ENCODE assay signal across 8 cellular contexts in the genomic region with DNA sequence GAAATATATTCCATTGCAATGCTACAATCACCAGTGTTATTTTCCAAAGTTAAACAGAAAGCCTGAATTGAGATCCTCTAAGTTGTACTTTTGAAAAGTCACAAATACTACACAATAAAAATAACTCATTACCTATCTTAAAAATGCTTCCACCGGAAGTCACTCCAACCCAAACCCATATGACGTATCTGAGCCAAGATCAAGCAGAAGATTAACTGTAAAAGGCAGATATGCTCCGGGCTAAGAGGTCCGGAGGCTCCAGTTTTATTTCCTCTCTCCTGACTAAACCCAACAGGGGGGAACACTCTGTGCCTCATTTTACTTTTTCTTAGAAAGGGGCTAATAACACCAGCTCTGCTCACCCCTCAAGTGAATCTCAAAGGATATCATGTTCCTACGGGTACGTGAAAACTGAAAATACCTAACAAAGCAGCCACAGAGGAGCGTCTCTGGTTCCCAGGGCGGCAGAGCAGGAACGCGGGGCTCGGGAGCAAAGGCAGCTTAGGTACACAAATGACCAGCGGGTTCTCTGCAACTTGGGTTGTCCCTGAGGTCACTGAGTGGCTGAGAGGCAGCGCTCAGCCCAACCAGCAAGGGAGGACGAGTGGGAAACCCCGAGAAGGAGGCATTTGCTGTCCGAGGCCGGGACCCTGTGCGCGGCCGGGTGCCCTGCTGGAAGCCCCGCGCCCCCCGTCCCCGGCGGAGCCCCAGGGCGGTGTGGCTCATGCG. TPM values are rescaled to one million over a fixed set of nuclear protein-coding genes. Genes with fewer than 3 reads are reported as not detected.
DNase-seq lines count a peak whose midpoint lies in the region; ATAC-seq lines count a peak whose summit lies in the region.

No MANE protein-coding gene starts in this region.

- peak; percentile 9 for DNase-seq in HT1080 (ENCODE audit: low read depth)
- no peak for DNase-seq in left ventricle myocardium superior
- peak; percentile 26 for DNase-seq in renal cortical epithelial cell (ENCODE audit: low read depth)
- DNase-seq in NCI-H1930 (lab: John Stamatoyannopoulos, UW): no peak
- DNase-seq in germinal center (ENCODE audit: low spot score): no peak

- peaks cover 14% of the 10 kb centered on the region for H3K9me3 ChIP-seq in BLaER1

- no peaks in the 10 kb centered on the region for H3K36me3 Mint-ChIP-seq in activated naive CD4-positive, alpha-beta T cell treated with anti-CD3 and anti-CD28 coated beads, Interleukin-2, amount 50 U/mL, for 24 hours

- peak; percentile 6 for ATAC-seq in GM18868 (IDR thresholded peaks at IDR 0.05; ENCODE audit: unreplicated experiment)
- peak; percentile 61 for ATAC-seq in left ventricle myocardium superior

- H4K20me1 ChIP-seq in BLaER1: peaks cover 33% of the 10 kb centered on the region

- peak overlapping the region; percentile 87 for H3K9ac ChIP-seq in BLaER1

- H3K36me3 ChIP-seq in BLaER1: peaks cover 29% of the 10 kb centered on the region

- H3K4me1 Mint-ChIP-seq in activated naive CD4-positive, alpha-beta T cell treated with anti-CD3 and anti-CD28 coated beads, Interleukin-2, amount 50 U/mL, for 24 hours: peaks cover 28% of the 10 kb centered on the region

- H3K4me3 Mint-ChIP-seq in activated naive CD4-positive, alpha-beta T cell treated with anti-CD3 and anti-CD28 coated beads, Interleukin-2, amount 50 U/mL, for 24 hours: peak overlapping the region; percentile 84

- H3K27ac Mint-ChIP-seq in activated naive CD4-positive, alpha-beta T cell treated with anti-CD3 and anti-CD28 coated beads, Interleukin-2, amount 50 U/mL, for 24 hours: peak overlapping the region; percentile 1

- H3K4me2 ChIP-seq in BLaER1: peak overlapping the region; percentile 96

- H3K27me3 Mint-ChIP-seq in activated naive CD4-positive, alpha-beta T cell treated with anti-CD3 and anti-CD28 coated beads, Interleukin-2, amount 50 U/mL, for 24 hours: no peaks in the 10 kb centered on the region

- peaks cover 67% of the 10 kb centered on the region for H3K4me1 ChIP-seq in BLaER1

- no peaks in the 10 kb centered on the region for H3K9me3 Mint-ChIP-seq in activated naive CD4-positive, alpha-beta T cell treated with anti-CD3 and anti-CD28 coated beads, Interleukin-2, amount 50 U/mL, for 24 hours

- peak overlapping the region; percentile 82 for H3K27ac ChIP-seq in BLaER1

- H3K27me3 ChIP-seq in BLaER1: no peaks in the 10 kb centered on the region

- H3K4me3 ChIP-seq in BLaER1: peak overlapping the region; percentile 86

- intact Hi-C loops in left ventricle myocardium superior (cut with micrococcal nuclease): loop anchor here (10.0 kb wide), 1 partner anchor 56 kb away; no protein-coding TSS in a partner anchor

RNA-seq across cellular contexts. Expression of a gene that starts 0.8 kb away (rescaled TPM):
- total RNA-seq in HT1080 (2014; rRNA removed; shearing (Covaris generic)): 7.3 and 7.6 TPM in 2 replicates
- 4.1 and 4.9 TPM in 2 replicates for polyA plus RNA-seq in HT1080 (2015; cell fraction: cytosol; rRNA removed)
- polyA plus RNA-seq in HT1080 (2015; cell fraction: nucleus; rRNA removed): 1.3 and 2.4 TPM in 2 replicates
- 10.3 TPM for total RNA-seq in left ventricle myocardium superior
- 13.9 and 17.7 TPM in 2 replicates for total RNA-seq in renal cortical epithelial cell

RNA-seq across cellular contexts. Expression of a gene that starts 54.6 kb away (rescaled TPM):
- total RNA-seq in HT1080 (2014; rRNA removed; shearing (Covaris generic)): 22.8 and 22.9 TPM in 2 replicates
- polyA plus RNA-seq in HT1080 (2015; cell fraction: cytosol; rRNA removed): 25.9 and 28.2 TPM in 2 replicates
- 47.5 and 50.4 TPM in 2 replicates for polyA plus RNA-seq in HT1080 (2015; cell fraction: nucleus; rRNA removed)
- total RNA-seq in left ventricle myocardium superior: 30.1 TPM
- 15.6 and 30.5 TPM in 2 replicates for total RNA-seq in renal cortical epithelial cell

Comparison
In these comparisons a context has a peak if more than half of its experiments do, and no peak if none do; other contexts are left out.
1. DNase-seq: peak in HT1080 (single experiment) and renal cortical epithelial cell (single experiment); none in left ventricle myocardium superior (single experiment), NCI-H1930 (0 of 2) and germinal center (single experiment).